9 cellular contexts compared by ENCODE assay signal in the genomic region with DNA sequence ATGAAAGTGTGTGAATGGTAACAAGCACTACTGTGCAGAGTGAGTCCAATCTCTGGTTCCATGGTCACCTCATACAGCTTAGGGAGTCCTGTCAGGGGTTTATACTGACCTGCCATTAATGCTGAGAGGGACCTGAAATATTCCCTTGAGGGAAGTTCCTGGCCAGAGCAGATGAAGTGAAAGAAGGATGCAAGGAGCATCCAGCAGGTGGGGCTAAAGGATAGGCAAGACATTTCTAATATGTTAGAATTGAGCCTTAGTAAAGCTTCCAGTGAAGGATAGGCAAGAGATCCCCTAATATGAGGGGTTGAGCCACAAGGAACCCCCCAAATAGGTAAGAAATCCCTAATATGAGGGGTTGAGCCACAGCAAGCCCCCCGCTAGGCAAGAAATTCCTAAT. TPM values are rescaled to one million over a fixed set of nuclear protein-coding genes. Genes with fewer than 3 reads are reported as not detected.
A peak's percentile ranks its signal among the peaks of the same experiment; 100 is the strongest.
DNase-seq lines count a peak whose midpoint lies in the region; ATAC-seq and TF ChIP-seq lines count a peak whose summit lies in the region.
"Had no signal": no experiment of that assay in that cellular context is flagged by ENCODE, and none has a peak within 500 bp of the region (broad histone marks: within the 10 kb centered on the region; RNA-seq: fewer than 3 reads in every experiment).

No MANE protein-coding gene starts in this region.

- no peaks in the 10 kb centered on the region for H3K4me1 ChIP-seq in left ventricle myocardium inferior
- H3K4me1 ChIP-seq in Panc1 (ENCODE audit: control insufficient read depth, insufficient read depth, low read length): no peaks in the 10 kb centered on the region
- no peaks in the 10 kb centered on the region for H3K4me1 ChIP-seq in foreskin keratinocyte
- no peaks in the 10 kb centered on the region for H3K4me1 ChIP-seq in esophagus squamous epithelium
- H3K4me1 ChIP-seq: heart right ventricle had no signal

- H3K27ac ChIP-seq in left ventricle myocardium inferior (replicated peaks) (no peak overlapping the region), Panc1 (ENCODE audit: low read length) (no peak overlapping the region), foreskin keratinocyte (no peak overlapping the region), esophagus squamous epithelium (no peak overlapping the region)
- H3K27ac ChIP-seq: heart right ventricle had no signal

- no peak overlapping the region for H3K27ac Mint-ChIP-seq in CD14-positive monocyte

- H3K9me3 ChIP-seq in left ventricle myocardium inferior (replicated peaks) (peaks cover 44% of the 10 kb centered on the region), Panc1 (ENCODE audit: control insufficient read depth, insufficient read depth, low read depth, low read length) (peaks cover 19% of the 10 kb centered on the region), esophagus squamous epithelium (peaks cover 0 to 40% (median 33%) of the 10 kb centered on the region in 3 donors)

- DNase-seq in left ventricle myocardium inferior: no peak
- no peak for DNase-seq in Right ventricle myocardium inferior (ENCODE audit: missing footprints)
- DNase-seq in Panc1 (ENCODE audit: low read depth, low spot score): no peak
- no peak for DNase-seq in foreskin keratinocyte
- no peak for DNase-seq in CD14-positive monocyte (ENCODE audit: low spot score)
- no peak for DNase-seq in esophagus squamous epithelium (lab: John Stamatoyannopoulos, UW)
- DNase-seq in central memory CD4-positive, alpha-beta T cell: no peak
- DNase-seq: heart right ventricle had no signal

- ATAC-seq in Right ventricle myocardium inferior (no peak), Panc1 (peak; percentile 48; the same call in 1 of the 2 replicates), foreskin keratinocyte (peak; percentile 26), GM21737 (IDR thresholded peaks at IDR 0.05; ENCODE audit: unreplicated experiment) (no peak)
- ATAC-seq: heart right ventricle had no signal

- intact Hi-C loops in left ventricle myocardium inferior (cut with micrococcal nuclease): no loop called here
- intact Hi-C loops in Right ventricle myocardium inferior (cut with DNase I): no loop called here
- intact Hi-C loops in Panc1 (cut with micrococcal nuclease; ENCODE audit: unreplicated experiment): no loop called here
- intact Hi-C loops in CD14-positive monocyte (cut with micrococcal nuclease): no loop called here
- intact Hi-C loops in esophagus squamous epithelium (cut with DNase I): no loop called here

- TF ChIP-seq POLR2A in esophagus squamous epithelium (IDR thresholded peaks at IDR 0.05): no peak

- no peaks in the 10 kb centered on the region for H3K4me1 Mint-ChIP-seq in CD14-positive monocyte

- no TSS peak for BruUV-seq in Panc1 (replicated peaks; lab: Mats Ljungman, UMichigan)

- in situ Hi-C loops in Panc1 (cut with HindIII; ENCODE audit: low pct_unique_long_range_greater_than_20kb, low sequenced_read_pairs): no loop called here

- H3K27me3 Mint-ChIP-seq in CD14-positive monocyte (ENCODE audit: low read depth in 3 of 3): peaks cover 0 to 2% (median 1%) of the 10 kb centered on the region in 3 donors

- POLR2A ChIA-PET in Panc1 (lab: Charles Lee): no interaction called here

- no peaks in the 10 kb centered on the region for H3K36me3 ChIP-seq in left ventricle myocardium inferior
- no peaks in the 10 kb centered on the region for H3K36me3 ChIP-seq in Panc1 (ENCODE audit: control insufficient read depth, insufficient read depth, low read length)
- no peaks in the 10 kb centered on the region for H3K36me3 ChIP-seq in esophagus squamous epithelium
- H3K36me3 ChIP-seq: heart right ventricle had no signal

- no peaks in the 10 kb centered on the region for H3K36me3 Mint-ChIP-seq in CD14-positive monocyte

- no peak overlapping the region for H3K4me3 Mint-ChIP-seq in CD14-positive monocyte

- H3K27me3 ChIP-seq in left ventricle myocardium inferior (ENCODE audit: low read depth) (no peaks in the 10 kb centered on the region), Panc1 (ENCODE audit: control insufficient read depth, insufficient read depth, low read length) (no peaks in the 10 kb centered on the region), foreskin keratinocyte (no peaks in the 10 kb centered on the region), esophagus squamous epithelium (no peaks in the 10 kb centered on the region)
- H3K27me3 ChIP-seq: heart right ventricle had no signal

- peaks cover 28 to 52% (median 39%) of the 10 kb centered on the region in 7 donors for H3K9me3 Mint-ChIP-seq in CD14-positive monocyte

- no peak overlapping the region for H3K4me3 ChIP-seq in left ventricle myocardium inferior
- no peak overlapping the region for H3K4me3 ChIP-seq in Panc1 (ENCODE audit: low read depth in 2 of 2, low read length in 2 of 2)
- H3K4me3 ChIP-seq in esophagus squamous epithelium: no peak overlapping the region
- H3K4me3 ChIP-seq: heart right ventricle had no signal

- peak; percentile 47 for TF ChIP-seq CTCF in left ventricle myocardium inferior (IDR thresholded peaks at IDR 0.05; ENCODE audit: borderline replicate concordance)
- peak; percentile 62 for TF ChIP-seq CTCF in Panc1 (IDR thresholded peaks at IDR 0.05)
- peak; percentile 50 for TF ChIP-seq CTCF in foreskin keratinocyte (conservative IDR thresholded peaks at IDR 0.05)
- no peak for TF ChIP-seq CTCF in CD14-positive monocyte (IDR thresholded peaks at IDR 0.05)
- peak in 2 of 6 experiments; percentile 9 to 36 for TF ChIP-seq CTCF in esophagus squamous epithelium (IDR thresholded peaks at IDR 0.05)

- WGBS in esophagus squamous epithelium, 2 donors: 0% methylated on average over 1 of the region's 1 CpG

- CTCF ChIA-PET in Panc1 (lab: Charles Lee): no interaction called here

RNA-seq across cellular contexts. Expression of a gene that starts 25.5 kb away (rescaled TPM):
- total RNA-seq in left ventricle myocardium inferior: 2.9 TPM
- total RNA-seq in Right ventricle myocardium inferior: 2.6 TPM
- total RNA-seq in Panc1 (2021; ENCODE audit: unreplicated experiment): 8.4 TPM
- 8.5 TPM for polyA plus RNA-seq in Panc1 (2012; ENCODE audit: insufficient read length)
- 0.31 and 0.67 TPM in 2 replicates for total RNA-seq in foreskin keratinocyte
- 0.26 and 0.46 TPM in 2 replicates for polyA plus RNA-seq in foreskin keratinocyte
- 1 to 10 TPM; 1.4 to 2.1 TPM for polyA plus RNA-seq in CD14-positive monocyte
- 10 to 100 TPM in 1 of 4 donors, 1 to 10 TPM in 3; 4.2 to 17.7 (median 7.7) TPM for total RNA-seq in esophagus squamous epithelium

RNA-seq across cellular contexts. Expression of a gene that starts 55.5 kb away (rescaled TPM):
- total RNA-seq in left ventricle myocardium inferior: not detected
- 0.46 TPM for total RNA-seq in Right ventricle myocardium inferior
- 1.0 TPM for total RNA-seq in Panc1 (2021; ENCODE audit: unreplicated experiment)
- 0.80 TPM for polyA plus RNA-seq in Panc1 (2012; ENCODE audit: insufficient read length)
- total RNA-seq in foreskin keratinocyte: 0.20 TPM in 1 of 2 replicates, not detected in the other
- polyA plus RNA-seq in foreskin keratinocyte: 0.02 TPM in 1 of 2 replicates, not detected in the other
- not detected for polyA plus RNA-seq in CD14-positive monocyte
- total RNA-seq in esophagus squamous epithelium: under 1 TPM in 3 of 4 donors, not detected in 1; 0.49 to 0.67 (median 0.57) TPM

RNA-seq across cellular contexts. Expression of a gene that starts 57.3 kb away (rescaled TPM):
- total RNA-seq in left ventricle myocardium inferior (8.9 TPM), Right ventricle myocardium inferior (8.5 TPM), Panc1 (2021; ENCODE audit: unreplicated experiment) (10.3 TPM), foreskin keratinocyte (5.0 and 5.5 TPM in 2 replicates), esophagus squamous epithelium (10 to 100 TPM in 1 of 4 donors, 1 to 10 TPM in 3; 6.3 to 13.7 (median 7.6) TPM)
- polyA plus RNA-seq in Panc1 (2012; ENCODE audit: insufficient read length): 6.8 TPM
- polyA plus RNA-seq in foreskin keratinocyte (2.8 and 3.3 TPM in 2 replicates), CD14-positive monocyte (10 to 100 TPM; 17.4 to 20.1 TPM)

Comparison
In these comparisons a context has a peak if more than half of its experiments do, and no peak if none do; other contexts are left out.
1. ATAC-seq: peak in Panc1 (single experiment) and foreskin keratinocyte (single experiment); none in Right ventricle myocardium inferior (single experiment) and GM21737 (single experiment).